ENCODE assay signal across 1 cellular context in the genomic region with DNA sequence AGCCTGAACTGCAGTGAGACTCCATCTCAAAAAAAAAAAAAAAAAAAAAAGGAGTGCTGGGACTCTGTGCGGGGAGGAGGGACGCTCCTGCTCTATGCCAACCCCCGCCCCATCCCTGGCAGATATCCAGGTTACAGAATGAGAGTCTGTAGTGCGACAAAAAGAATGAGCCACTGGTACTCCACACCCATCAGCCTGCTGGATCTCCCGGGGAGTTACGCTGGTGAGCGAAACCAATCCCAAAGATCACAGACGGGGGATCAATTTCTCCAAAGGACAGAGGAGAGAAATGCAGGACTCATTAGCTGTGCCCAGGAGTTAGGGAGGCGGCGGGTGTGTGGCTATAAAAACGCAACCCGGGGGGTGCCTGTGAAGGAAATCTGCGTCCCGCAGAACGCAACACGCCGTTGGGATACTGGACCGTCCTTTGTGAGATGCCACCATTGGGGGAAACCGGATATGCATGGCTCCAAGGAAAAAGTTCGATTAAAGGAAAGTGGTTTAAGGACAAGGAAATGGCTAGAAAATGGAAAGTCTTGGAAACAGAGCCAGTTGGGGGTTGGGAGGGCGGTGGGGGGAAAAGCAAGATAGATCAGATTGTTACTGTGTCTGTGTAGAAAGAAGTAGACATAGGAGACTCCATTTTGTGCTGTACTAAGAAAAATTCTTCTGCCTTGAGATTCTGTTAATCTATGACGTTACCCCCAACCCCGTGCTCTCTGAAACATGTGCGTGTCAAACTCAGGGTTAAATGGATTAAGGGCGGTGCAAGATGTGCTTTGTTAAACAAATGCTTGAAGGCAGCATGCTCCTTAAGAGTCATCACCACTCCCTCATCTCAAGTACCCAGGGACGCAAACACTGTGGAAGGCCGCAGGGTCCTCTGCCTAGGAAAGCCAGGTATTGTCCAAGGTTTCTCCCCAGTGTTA.
TF ChIP-seq lines count a peak whose summit lies in the region.

No MANE protein-coding gene starts in this region.

TF ChIP-seq in H1, 55 proteins besides CTCF, POLR2A, EP300 and RAD21:
- TF ChIP-seq, protein P1, sequence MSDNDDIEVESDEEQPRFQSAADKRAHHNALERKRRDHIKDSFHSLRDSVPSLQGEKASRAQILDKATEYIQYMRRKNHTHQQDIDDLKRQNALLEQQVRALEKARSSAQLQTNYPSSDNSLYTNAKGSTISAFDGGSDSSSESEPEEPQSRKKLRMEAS (IDR thresholded peaks at IDR 0.05) = peak; percentile 52; the same call in 1 of the 2 replicates
- TF ChIP-seq HDAC2 (IDR thresholded peaks at IDR 0.05; ENCODE audit: borderline replicate concordance in 1 of 2, low read depth in 2 of 2, low read length in 2 of 2) = 0 out of 4 replicates have a peak, but pooled peaks of 1 of the 2 experiments have one; percentile 28
- 0 out of 2 replicates have a peak, but pooled peaks have one; percentile 35 for TF ChIP-seq YY1 (IDR thresholded peaks at IDR 0.05; ENCODE audit: low read depth, low read length)
- TF ChIP-seq ASH2L (IDR thresholded peaks at IDR 0.05; ENCODE audit: low read length) = peak; percentile 28
